ENCODE assay signal across 8 cellular contexts in the genomic region with DNA sequence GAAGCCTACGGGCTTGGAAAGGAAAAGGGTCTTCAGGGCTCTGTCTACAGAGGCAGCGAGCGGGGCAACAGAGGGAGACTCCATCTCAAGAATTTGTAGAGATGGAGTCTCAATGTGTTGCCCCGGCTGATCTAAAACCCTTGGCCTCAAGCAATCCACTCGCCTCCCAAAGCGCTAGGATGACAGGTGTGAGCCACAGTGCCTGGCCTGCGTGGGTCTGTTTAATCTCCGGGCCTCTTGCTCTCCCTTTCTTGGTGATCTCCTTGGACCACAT. TPM values are rescaled to one million over a fixed set of nuclear protein-coding genes. Genes with fewer than 3 reads are reported as not detected.
A peak's percentile ranks its signal among the peaks of the same experiment; 100 is the strongest.
DNase-seq lines count a peak whose midpoint lies in the region; ATAC-seq and TF ChIP-seq lines count a peak whose summit lies in the region.
"Had no signal": no experiment of that assay in that cellular context is flagged by ENCODE, and none has a peak within 500 bp of the region (broad histone marks: within the 10 kb centered on the region; RNA-seq: fewer than 3 reads in every experiment).

No MANE protein-coding gene starts in this region.

- peak; percentile 8 for TF ChIP-seq POLR2A in HCT116 (IDR thresholded peaks at IDR 0.05; ENCODE audit: borderline replicate concordance, extremely low read depth, insufficient read depth, insufficient read length)
- no peak for TF ChIP-seq POLR2A in gastroesophageal sphincter (IDR thresholded peaks at IDR 0.05)

- TF ChIP-seq EP300 in gastroesophageal sphincter (IDR thresholded peaks at IDR 0.05), result no peak

- ATAC-seq in HCT116, result peak; percentile 37
- ATAC-seq in gastroesophageal sphincter, result no peak

- no peak for TF ChIP-seq RAD21 in HCT116 (IDR thresholded peaks at IDR 0.05; ENCODE audit: low read depth)

- peaks cover 43% of the 10 kb centered on the region for H3K79me2 ChIP-seq in HCT116 (ENCODE audit: insufficient read depth, low read length)

- no peak for TF ChIP-seq CTCF in HCT116 (IDR thresholded peaks at IDR 0.05 in 2 of 3, conservative IDR thresholded peaks at IDR 0.05 in 1 of 3; ENCODE audit: borderline replicate concordance in 1 of 3, insufficient read depth in 1 of 3, low read depth in 2 of 3, low read length in 2 of 3)
- no peak for TF ChIP-seq CTCF in gastroesophageal sphincter (IDR thresholded peaks at IDR 0.05)

- no peak overlapping the region for H3K4me2 ChIP-seq in HCT116 (ENCODE audit: low read length)

- peaks cover 50% of the 10 kb centered on the region; the same call in 1 of the 2 replicates for H4K20me1 ChIP-seq in HCT116 (ENCODE audit: insufficient read depth)

- intact Hi-C loops in HCT116 (cut with micrococcal nuclease), result no loop called here

- POLR2A ChIA-PET in HCT116 (lab: Charles Lee), result interaction anchor here (1.0 kb wide), 1 partner anchor 18 kb away, joined by 3 read pairs; a partner anchor contains a TSS
- POLR2A ChIA-PET in HEK293T (lab: Yijun Ruan, JAX), result interaction anchor here (1.0 to 6.7 kb wide), 3 partner anchors 8 to 19 kb away, joined by 4 to 46 read pairs (median 18); a partner anchor contains a TSS

- peaks cover 9 to 41% of the 10 kb centered on the region in 2 experiments; a peak in 3 of 4 replicates for H3K4me1 ChIP-seq in HCT116 (ENCODE audit: control insufficient read depth in 1 of 2, insufficient read depth in 2 of 2, low read length in 2 of 2)
- H3K4me1 ChIP-seq in gastroesophageal sphincter, result peaks cover 0 to 71% (median 27%) of the 10 kb centered on the region in 3 donors

- H3K9me2 ChIP-seq in HCT116 (ENCODE audit: insufficient read depth), result no peaks in the 10 kb centered on the region

- no peak overlapping the region for H2AFZ ChIP-seq in HCT116 (ENCODE audit: low read depth, low read length, poor library complexity, severe bottlenecking)

- DNase-seq in HCT116 (ENCODE audit: low read depth, low spot score), result no peak
- peak; percentile 28 for DNase-seq in SW480 (ENCODE audit: low spot score)
- peak; percentile 23 for DNase-seq in stimulated activated CD4-positive, alpha-beta T cell treated with anti-CD3 and anti-CD28 coated beads, Interleukin-4, amount 100 ng/mL, for 1 hour
- DNase-seq in AG20443 (ENCODE audit: low spot score), result no peak
- no peak for DNase-seq in HEK293T (ENCODE audit: extremely low spot score)
- DNase-seq in activated CD4-positive, alpha-beta T cell treated with anti-CD3 and anti-CD28 coated beads, Interleukin-2, amount 50 U/mL, for 4 hours, result no peak
- DNase-seq: effector memory CD4-positive, alpha-beta T cell had no signal

- H3K9ac ChIP-seq in HCT116 (ENCODE audit: low read length), result no peak overlapping the region

- RAD21 ChIA-PET in HCT116 (lab: Charles Lee; ENCODE audit: low non-redundant PET in 1 of 2, low total read pairs in 2 of 2, uncharacterized antibody in 2 of 2, unreplicated experiment in 2 of 2), result no interaction called here

- 67 to 72% methylated on average over 1 to 6 of the region's 8 CpGs for WGBS in gastroesophageal sphincter (ENCODE audit: low coverage in 1 of 2), 2 donors

- H3K4me3 ChIP-seq in HCT116 (replicated peaks in 1 of 2; ENCODE audit: low read depth in 1 of 2, low read length in 2 of 2) (no peak overlapping the region), gastroesophageal sphincter (no peak overlapping the region)

- BruUV-seq in HCT116 (replicated peaks; lab: Mats Ljungman, UMichigan), result no TSS peak

- H3K27ac ChIP-seq in HCT116 (ENCODE audit: low read depth, low read length) (no peak overlapping the region), gastroesophageal sphincter (peak overlapping the region in 3 of 4 donors; percentile 68 to 90 (median 82))

- CTCF ChIA-PET in HCT116 (lab: Charles Lee) (interaction anchor here (1.5 kb wide), 1 partner anchor 72 kb away, joined by 3 read pairs; a partner anchor contains a TSS), HEK293T (lab: Yijun Ruan, JAX) (no interaction called here)

- H3K27me3 ChIP-seq in HCT116 (ENCODE audit: insufficient read depth, low read length) (no peaks in the 10 kb centered on the region), gastroesophageal sphincter (no peaks in the 10 kb centered on the region)

- peaks cover 33 to 45% of the 10 kb centered on the region in 2 experiments for H3K36me3 ChIP-seq in HCT116 (ENCODE audit: control insufficient read depth in 1 of 2, insufficient read depth in 2 of 2, low read length in 2 of 2)
- H3K36me3 ChIP-seq in gastroesophageal sphincter, result peaks cover 0 to 47% of the 10 kb centered on the region in 2 donors

- no peaks in the 10 kb centered on the region for H3K9me3 ChIP-seq in HCT116 (ENCODE audit: control insufficient read depth in 1 of 2, insufficient read depth in 1 of 2, low read depth in 1 of 2, low read length in 2 of 2)
- no peaks in the 10 kb centered on the region for H3K9me3 ChIP-seq in gastroesophageal sphincter

TF ChIP-seq in HCT116, 20 proteins besides CTCF, POLR2A, EP300 and RAD21:
- no peak for TF ChIP-seq JUND (IDR thresholded peaks at IDR 0.05)

TF ChIP-seq in HEK293T, 16 proteins besides CTCF, POLR2A, EP300 and RAD21:
- TF ChIP-seq NFRKB (IDR thresholded peaks at IDR 0.05), result no peak
TF ChIP-seq in HEK293T: peak in this region for 0.

RNA-seq across cellular contexts. Expression of a gene that starts 8.1 kb away (rescaled TPM):
- total RNA-seq in HCT116 (2021; ENCODE audit: unreplicated experiment) (1,666 TPM), gastroesophageal sphincter (1,000 to 10,000 TPM; 1,142 to 2,786 (median 1,584) TPM)
- polyA plus RNA-seq in HCT116 (2012), result 2,933 and 3,847 TPM in 2 replicates

RNA-seq across cellular contexts. Expression of a gene that starts 14.1 kb away (rescaled TPM):
- total RNA-seq in HCT116 (2021; ENCODE audit: unreplicated experiment) (0.12 TPM), gastroesophageal sphincter (10 to 100 TPM in 3 of 4 donors, 1 to 10 TPM in 1; 6.8 to 29.9 (median 21.3) TPM)
- polyA plus RNA-seq in HCT116 (2012), result 0.77 TPM in 1 of 2 replicates, not detected in the other

RNA-seq across cellular contexts. Expression of a gene that starts 17.6 kb away (rescaled TPM):
- total RNA-seq in HCT116 (2021; ENCODE audit: unreplicated experiment) (99.9 TPM), gastroesophageal sphincter (10 to 100 TPM; 57.4 to 73.2 (median 69.8) TPM)
- 72.0 and 86.5 TPM in 2 replicates for polyA plus RNA-seq in HCT116 (2012)

RNA-seq across cellular contexts. Expression of a gene that starts 19.3 kb away (rescaled TPM):
- 113 TPM for total RNA-seq in HCT116 (2021; ENCODE audit: unreplicated experiment)
- 80.1 and 82.8 TPM in 2 replicates for polyA plus RNA-seq in HCT116 (2012)
- 10 to 100 TPM; 28.4 to 64.3 (median 36.5) TPM for total RNA-seq in gastroesophageal sphincter

RNA-seq across cellular contexts. Expression of a gene that starts 33.9 kb away (rescaled TPM):
- total RNA-seq in HCT116 (2021; ENCODE audit: unreplicated experiment) (not detected), gastroesophageal sphincter (1 to 10 TPM in 3 of 4 donors, under 1 TPM in 1; 0.31 to 4.2 (median 2.2) TPM)
- 0.05 and 0.07 TPM in 2 replicates for polyA plus RNA-seq in HCT116 (2012)

Comparison
In these comparisons a context has a peak if more than half of its experiments do, and no peak if none do; other contexts are left out.
1. DNase-seq: peak in SW480 (single experiment) and stimulated activated CD4-positive, alpha-beta T cell treated with anti-CD3 and anti-CD28 coated beads, Interleukin-4, amount 100 ng/mL, for 1 hour (single experiment); none in HCT116 (single experiment), AG20443 (single experiment), HEK293T (single experiment) and activated CD4-positive, alpha-beta T cell treated with anti-CD3 and anti-CD28 coated beads, Interleukin-2, amount 50 U/mL, for 4 hours (0 of 2).